Comparison of ENCODE assay signal across 11 cellular contexts in genomic region chr11:61357233-61357893, GRCh38. TPM values are rescaled to one million over a fixed set of nuclear protein-coding genes. Genes with fewer than 3 reads are reported as not detected.
DNase-seq lines count a peak whose midpoint lies in the region; ATAC-seq and TF ChIP-seq lines count a peak whose summit lies in the region.
"Had no signal": no experiment of that assay in that cellular context is flagged by ENCODE, and none has a peak within 500 bp of the region (broad histone marks: within the 10 kb centered on the region; RNA-seq: fewer than 3 reads in every experiment).

No MANE protein-coding gene starts in this region.

- no peaks in the 10 kb centered on the region for H3K27me3 ChIP-seq in Peyer's patch

- H3K4me1 ChIP-seq in Peyer's patch: peaks cover 4 to 40% (median 20%) of the 10 kb centered on the region in 4 donors

- POLR2A ChIA-PET in activated CD4-positive, alpha-beta T cell treated with anti-CD3 and anti-CD28 coated beads for 36 hours (lab: Charles Lee): interaction anchor here (1.0 kb wide), 1 partner anchor 22 kb away, joined by 3 read pairs; no protein-coding TSS in a partner anchor

- H3K27ac ChIP-seq in Peyer's patch: peak overlapping the region in 3 of 4 donors; percentile 30 to 94 (median 61)
- H3K27ac ChIP-seq: A549 had no signal

- TF ChIP-seq CTCF in Peyer's patch (IDR thresholded peaks at IDR 0.05): no peak

- no peak for ATAC-seq in activated CD4-positive, alpha-beta T cell treated with anti-CD3 and anti-CD28 coated beads for 36 hours
- peak; percentile 54 for ATAC-seq in HG02973 (IDR thresholded peaks at IDR 0.05; ENCODE audit: unreplicated experiment)
- ATAC-seq in stimulated activated naive CD8-positive, alpha-beta T cell treated with anti-CD3 and anti-CD28 coated beads, Interleukin-15, amount 100 ng/mL, for 72 hours: no peak
- ATAC-seq: A549, HCT116 had no signal

- H3K27me3 Mint-ChIP-seq in activated CD4-positive, alpha-beta T cell treated with anti-CD3 and anti-CD28 coated beads for 36 hours: no peaks in the 10 kb centered on the region
- no peaks in the 10 kb centered on the region for H3K27me3 Mint-ChIP-seq in stimulated activated naive CD8-positive, alpha-beta T cell treated with anti-CD3 and anti-CD28 coated beads, Interleukin-15, amount 100 ng/mL, for 72 hours
- H3K27me3 Mint-ChIP-seq: activated naive CD8-positive, alpha-beta T cell had no signal

- H3K9me3 ChIP-seq in Peyer's patch: no peaks in the 10 kb centered on the region
- H3K9me3 ChIP-seq: A549 had no signal

- no peak overlapping the region for H3K4me3 Mint-ChIP-seq in activated CD4-positive, alpha-beta T cell treated with anti-CD3 and anti-CD28 coated beads for 36 hours
- no peak overlapping the region for H3K4me3 Mint-ChIP-seq in stimulated activated naive CD8-positive, alpha-beta T cell treated with anti-CD3 and anti-CD28 coated beads, Interleukin-15, amount 100 ng/mL, for 72 hours
- H3K4me3 Mint-ChIP-seq: activated naive CD8-positive, alpha-beta T cell had no signal

- H3K36me3 Mint-ChIP-seq in activated CD4-positive, alpha-beta T cell treated with anti-CD3 and anti-CD28 coated beads for 36 hours (ENCODE audit: low read depth): peaks cover 18% of the 10 kb centered on the region

- peak overlapping the region; percentile 42 for H3K27ac Mint-ChIP-seq in activated CD4-positive, alpha-beta T cell treated with anti-CD3 and anti-CD28 coated beads for 36 hours
- H3K27ac Mint-ChIP-seq in stimulated activated naive CD8-positive, alpha-beta T cell treated with anti-CD3 and anti-CD28 coated beads, Interleukin-15, amount 100 ng/mL, for 72 hours: peak overlapping the region; percentile 19 to 74

- peaks cover 0 to 23% (median 0%) of the 10 kb centered on the region in 3 donors for H3K36me3 ChIP-seq in Peyer's patch

- no peak for DNase-seq in activated CD4-positive, alpha-beta T cell treated with anti-CD3 and anti-CD28 coated beads for 36 hours
- DNase-seq in activated CD4-positive, alpha-beta T cell treated with anti-CD3 and anti-CD28 coated beads, Interleukin-2, amount 50 U/mL, for 48 hours: no peak
- peak in 2 of 3 donors; percentile 73 to 81 for DNase-seq in Peyer's patch
- DNase-seq in stimulated activated naive CD8-positive, alpha-beta T cell treated with anti-CD3 and anti-CD28 coated beads, Interleukin-15, amount 100 ng/mL, for 72 hours: no peak
- no peak for DNase-seq in NCI-H345 (lab: John Stamatoyannopoulos, UW)
- no peak for DNase-seq in stimulated activated CD8-positive, alpha-beta memory T cell treated with anti-CD3 and anti-CD28 coated beads, Interleukin-4, amount 100 ng/mL, for 48 hours
- no peak for DNase-seq in activated T-cell treated with anti-CD3 and anti-CD28 coated beads, Interleukin-2, amount 50 U/mL, for 48 hours

- H3K4me1 Mint-ChIP-seq in activated CD4-positive, alpha-beta T cell treated with anti-CD3 and anti-CD28 coated beads for 36 hours: peaks cover 20% of the 10 kb centered on the region
- peaks cover 40% of the 10 kb centered on the region for H3K4me1 Mint-ChIP-seq in stimulated activated naive CD8-positive, alpha-beta T cell treated with anti-CD3 and anti-CD28 coated beads, Interleukin-15, amount 100 ng/mL, for 72 hours

- no peak for TF ChIP-seq POLR2A in Peyer's patch (IDR thresholded peaks at IDR 0.05)

- H3K4me3 ChIP-seq in Peyer's patch: peak overlapping the region in 1 of 4 donors; percentile 2
- H3K4me3 ChIP-seq: A549 had no signal

- intact Hi-C loops in activated CD4-positive, alpha-beta T cell treated with anti-CD3 and anti-CD28 coated beads for 36 hours (cut with DNase I, micrococcal nuclease): no loop called here

- CTCF ChIA-PET in activated CD4-positive, alpha-beta T cell treated with anti-CD3 and anti-CD28 coated beads for 36 hours (lab: Charles Lee): interaction anchor here (0.7 to 1.6 kb wide), 4 partner anchors 17 to 36 kb away, joined by 3 to 9 read pairs (median 5); no protein-coding TSS in a partner anchor

- H3K9me3 Mint-ChIP-seq in activated CD4-positive, alpha-beta T cell treated with anti-CD3 and anti-CD28 coated beads for 36 hours (ENCODE audit: low read depth): no peaks in the 10 kb centered on the region
- H3K9me3 Mint-ChIP-seq in stimulated activated naive CD8-positive, alpha-beta T cell treated with anti-CD3 and anti-CD28 coated beads, Interleukin-15, amount 100 ng/mL, for 72 hours: no peaks in the 10 kb centered on the region

RNA-seq across cellular contexts. Expression of gene CYB561A3, which starts 4.3 kb away (rescaled TPM):
- total RNA-seq in activated CD4-positive, alpha-beta T cell treated with anti-CD3 and anti-CD28 coated beads for 36 hours: 10 to 100 TPM; 31.8 to 34.4 TPM
- total RNA-seq in Peyer's patch: 100 to 1,000 TPM in 1 of 4 donors, 10 to 100 TPM in 3; 75.9 to 112 (median 87.4) TPM

RNA-seq across cellular contexts. Expression of gene TMEM138, which starts 4.8 kb away (rescaled TPM):
- total RNA-seq in activated CD4-positive, alpha-beta T cell treated with anti-CD3 and anti-CD28 coated beads for 36 hours: 10 to 100 TPM; 38.6 to 56.5 TPM
- 10 to 100 TPM; 44.7 to 63.5 (median 48.1) TPM for total RNA-seq in Peyer's patch

RNA-seq across cellular contexts. Expression of gene TKFC, which starts 24.3 kb away (rescaled TPM):
- 100 to 1,000 TPM; 100 to 107 TPM for total RNA-seq in activated CD4-positive, alpha-beta T cell treated with anti-CD3 and anti-CD28 coated beads for 36 hours
- total RNA-seq in Peyer's patch: 100 to 1,000 TPM; 172 to 755 (median 689) TPM

RNA-seq across cellular contexts. Expression of gene DDB1, which starts 24.5 kb away (rescaled TPM):
- 100 to 1,000 TPM; 258 to 268 TPM for total RNA-seq in activated CD4-positive, alpha-beta T cell treated with anti-CD3 and anti-CD28 coated beads for 36 hours
- 100 to 1,000 TPM in 3 of 4 donors, 10 to 100 TPM in 1; 76.7 to 168 (median 136) TPM for total RNA-seq in Peyer's patch

RNA-seq across cellular contexts. Expression of gene TMEM216, which starts 35.0 kb away (rescaled TPM):
- total RNA-seq in activated CD4-positive, alpha-beta T cell treated with anti-CD3 and anti-CD28 coated beads for 36 hours: 1 to 10 TPM; 8.3 to 8.8 TPM
- 10 to 100 TPM in 2 of 4 donors, 1 to 10 TPM in 2; 4.1 to 10.5 (median 8.3) TPM for total RNA-seq in Peyer's patch

Comparison
In these comparisons a context has a peak if more than half of its experiments do, and no peak if none do; other contexts are left out.
1. DNase-seq: peak in Peyer's patch (2 of 3); none in activated CD4-positive, alpha-beta T cell treated with anti-CD3 and anti-CD28 coated beads for 36 hours (single experiment), activated CD4-positive, alpha-beta T cell treated with anti-CD3 and anti-CD28 coated beads, Interleukin-2, amount 50 U/mL, for 48 hours (0 of 2), stimulated activated naive CD8-positive, alpha-beta T cell treated with anti-CD3 and anti-CD28 coated beads, Interleukin-15, amount 100 ng/mL, for 72 hours (0 of 2), NCI-H345 (single experiment), stimulated activated CD8-positive, alpha-beta memory T cell treated with anti-CD3 and anti-CD28 coated beads, Interleukin-4, amount 100 ng/mL, for 48 hours (single experiment) and activated T-cell treated with anti-CD3 and anti-CD28 coated beads, Interleukin-2, amount 50 U/mL, for 48 hours (0 of 2).